ENCODE assay signal across 8 cellular contexts in the genomic region with DNA sequence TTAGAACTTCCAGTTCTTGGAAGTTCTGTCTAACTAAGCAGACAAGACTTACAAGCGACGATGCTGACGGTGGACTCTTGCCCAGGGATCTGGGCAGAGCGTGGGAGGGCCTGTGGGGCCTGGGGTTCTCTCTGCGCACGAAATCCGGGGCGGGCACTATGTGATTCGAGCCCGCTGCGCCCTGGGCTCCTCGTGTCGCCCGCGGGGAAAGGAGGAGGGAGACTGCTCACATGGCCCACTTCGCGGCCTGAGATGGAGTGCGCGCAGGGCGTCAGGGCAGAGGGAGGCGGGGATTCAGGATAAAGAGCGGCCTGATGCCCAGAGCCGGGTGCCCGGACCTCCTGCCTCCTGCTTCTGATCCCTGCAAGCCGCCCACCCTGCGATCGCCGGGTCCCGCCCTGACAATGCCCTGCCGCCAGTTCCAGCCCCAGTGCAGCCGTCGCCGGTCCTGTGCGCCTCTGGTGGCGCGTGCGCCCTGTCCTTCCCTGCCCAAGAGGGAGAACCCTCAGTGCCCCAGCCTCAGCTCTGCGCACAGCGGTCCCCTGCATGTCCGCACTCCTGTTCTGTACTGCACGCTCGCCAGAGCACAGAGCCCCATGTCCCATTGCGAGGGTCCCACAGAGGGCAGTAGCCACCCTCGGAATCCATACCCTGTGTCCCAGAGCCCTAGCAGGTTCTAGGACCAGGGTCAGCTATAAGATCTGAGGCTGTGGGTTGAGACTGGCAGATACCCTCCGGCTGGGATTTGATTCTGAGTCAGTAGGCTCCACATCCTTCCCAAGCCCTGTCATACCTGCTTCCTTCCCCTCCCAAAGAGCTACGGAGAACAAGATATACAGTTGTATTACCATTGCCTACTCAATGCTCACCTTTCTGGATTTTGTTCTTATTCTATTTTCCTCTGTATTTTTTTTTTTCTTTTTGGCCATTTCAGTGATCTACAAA.
DNase-seq lines count a peak whose midpoint lies in the region; ATAC-seq and TF ChIP-seq lines count a peak whose summit lies in the region.

No MANE protein-coding gene starts in this region.

- no peak for TF ChIP-seq CTCF in psoas muscle (IDR thresholded peaks at IDR 0.05)

- H3K27ac ChIP-seq in psoas muscle, result no peak overlapping the region

- peak in 1 of 4 donors; percentile 22 for ATAC-seq in psoas muscle
- no peak for ATAC-seq in GM21515 (IDR thresholded peaks at IDR 0.05; ENCODE audit: unreplicated experiment)
- ATAC-seq in HG03521 (IDR thresholded peaks at IDR 0.05; ENCODE audit: unreplicated experiment), result no peak

- intact Hi-C loops in psoas muscle (cut with DNase I), result no loop called here

- WGBS in psoas muscle, 3 donors, result 3 to 6% (median 5%) methylated on average over 38 to 46 of the region's 46 CpGs

- H3K27me3 ChIP-seq in psoas muscle (ENCODE audit: insufficient read depth in 3 of 3, low read length in 2 of 3), result peaks cover 3 to 10% (median 8%) of the 10 kb centered on the region in 3 donors

- no peaks in the 10 kb centered on the region for H3K4me1 ChIP-seq in psoas muscle

- peak overlapping the region; percentile 25 for H3K4me3 ChIP-seq in psoas muscle

- no peaks in the 10 kb centered on the region for H3K9me3 ChIP-seq in psoas muscle

- no peaks in the 10 kb centered on the region for H3K36me3 ChIP-seq in psoas muscle (ENCODE audit: insufficient read depth in 1 of 2, low read depth in 1 of 2)

- DNase-seq in HCEC 1CT (peak; percentile 5), foreskin melanocyte (peak; percentile 53), psoas muscle (peak in 1 of 2 donors; percentile 47), NCI-H774 (lab: John Stamatoyannopoulos, UW) (no peak), T-helper 9 cell (no peak)
- DNase-seq in activated CD8-positive, alpha-beta memory T cell treated with anti-CD3 and anti-CD28 coated beads, Interleukin-2, amount 50 U/mL, for 4 hours, result peak; percentile 18

Comparison
In these comparisons a context has a peak if more than half of its experiments do, and no peak if none do; other contexts are left out.
1. DNase-seq: peak in HCEC 1CT (single experiment), activated CD8-positive, alpha-beta memory T cell treated with anti-CD3 and anti-CD28 coated beads, Interleukin-2, amount 50 U/mL, for 4 hours (single experiment) and foreskin melanocyte (single experiment); none in NCI-H774 (single experiment) and T-helper 9 cell (single experiment).